1 cellular context compared by ENCODE assay signal in the genomic region with DNA sequence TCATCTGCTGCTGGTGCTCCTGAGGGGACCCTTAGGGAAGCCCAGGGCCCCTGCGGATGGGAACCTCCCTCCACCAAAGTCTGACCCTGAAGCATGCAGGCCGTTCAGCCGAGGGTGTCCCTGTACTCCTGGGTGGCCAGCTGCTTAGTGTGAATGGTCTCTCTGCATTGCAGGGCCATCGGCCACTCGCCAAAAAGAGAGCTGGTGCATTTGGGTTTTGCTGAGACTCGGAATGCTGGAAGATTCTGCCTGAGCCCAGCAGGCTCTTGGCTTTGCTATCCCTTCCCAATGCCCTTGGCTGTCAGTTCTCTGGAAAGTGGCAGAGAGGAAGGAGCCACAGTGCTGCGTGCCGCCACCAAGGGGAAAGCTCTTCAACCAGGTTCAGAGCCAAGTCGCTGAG.
TF ChIP-seq lines count a peak whose summit lies in the region.

No MANE protein-coding gene starts in this region.

TF ChIP-seq in IMR-90, 13 proteins besides CTCF, POLR2A, EP300 and RAD21 (continued from another document):
- TF ChIP-seq, protein P1, sequence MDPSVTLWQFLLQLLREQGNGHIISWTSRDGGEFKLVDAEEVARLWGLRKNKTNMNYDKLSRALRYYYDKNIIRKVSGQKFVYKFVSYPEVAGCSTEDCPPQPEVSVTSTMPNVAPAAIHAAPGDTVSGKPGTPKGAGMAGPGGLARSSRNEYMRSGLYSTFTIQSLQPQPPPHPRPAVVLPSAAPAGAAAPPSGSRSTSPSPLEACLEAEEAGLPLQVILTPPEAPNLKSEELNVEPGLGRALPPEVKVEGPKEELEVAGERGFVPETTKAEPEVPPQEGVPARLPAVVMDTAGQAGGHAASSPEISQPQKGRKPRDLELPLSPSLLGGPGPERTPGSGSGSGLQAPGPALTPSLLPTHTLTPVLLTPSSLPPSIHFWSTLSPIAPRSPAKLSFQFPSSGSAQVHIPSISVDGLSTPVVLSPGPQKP (IDR thresholded peaks at IDR 0.05; ENCODE audit: borderline replicate concordance, low read depth, low read length) = no peak
- TF ChIP-seq FOS (IDR thresholded peaks at IDR 0.05; ENCODE audit: low read depth, low read length) = no peak
